Comparison of ENCODE assay signal across 29 cellular contexts in the genomic region with DNA sequence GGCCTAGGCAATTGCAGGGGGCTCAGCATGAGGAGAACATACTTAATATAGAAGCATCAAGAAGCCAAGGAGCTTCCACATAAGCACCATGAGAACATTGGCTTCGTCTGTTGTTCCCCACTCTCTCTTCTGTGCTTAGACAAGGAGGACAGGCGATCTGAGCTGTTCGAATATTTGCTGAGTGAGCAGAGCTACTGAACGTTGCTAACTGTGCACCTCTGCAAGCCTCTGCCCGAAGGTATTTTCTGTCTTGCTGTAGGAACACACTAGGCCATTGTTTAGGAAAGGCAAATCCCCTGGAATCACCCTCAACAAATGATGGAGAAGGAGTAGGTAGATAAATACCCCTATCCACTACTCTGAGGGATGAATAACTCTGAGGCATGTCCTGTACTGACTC.
"Had no signal": no experiment of that assay in that cellular context is flagged by ENCODE, and none has a peak within 500 bp of the region (broad histone marks: within the 10 kb centered on the region; RNA-seq: fewer than 3 reads in every experiment).

No MANE protein-coding gene starts in this region.

- DNase-seq: natural killer cell; occipital lobe; ovary; psoas muscle; right cardiac atrium; spleen; stimulated activated CD4-positive, alpha-beta T cell treated with anti-CD3 and anti-CD28 coated beads, Interleukin-12 subunit alpha, Interleukin-12 subunit beta, amount 100 ng/mL, for 4 hours; stimulated activated CD4-positive, alpha-beta T cell treated with anti-CD3 and anti-CD28 coated beads, Interleukin-1b, Interleukin-23, amount 100 ng/mL, for 48 hours; stimulated activated CD4-positive, alpha-beta T cell treated with anti-CD3 and anti-CD28 coated beads, Interleukin-4, amount 100 ng/mL, for 1 hour; stimulated activated CD4-positive, alpha-beta T cell treated with anti-CD3 and anti-CD28 coated beads, Interleukin-4, amount 100 ng/mL, for 4 hours; stimulated activated CD8-positive, alpha-beta memory T cell treated with anti-CD3 and anti-CD28 coated beads, Interleukin-4, amount 100 ng/mL, for 48 hours; stimulated activated naive CD4-positive, alpha-beta T cell; stimulated activated naive CD8-positive, alpha-beta T cell treated with anti-CD3 and anti-CD28 coated beads, Interleukin-15, amount 100 ng/mL, for 72 hours; tibial artery; upper lobe of right lung; uterus had no signal

- H3K27ac Mint-ChIP-seq: natural killer cell; nephron; neural progenitor cell; progenitor cell of endocrine pancreas; stimulated activated memory B cell treated with anti-CD40 and anti-IgM and Interleukin-4, amounts not matched to agents 10 μg/mL and 1 μg/mL and 100 μg/mL, for 72 hours; stimulated activated naive CD8-positive, alpha-beta T cell treated with anti-CD3 and anti-CD28 coated beads, Interleukin-15, amount 100 ng/mL, for 72 hours; type B pancreatic cell had no signal

- ATAC-seq: natural killer cell; psoas muscle; right cardiac atrium; sciatic nerve; stimulated activated memory B cell treated with anti-CD40 and anti-IgM and Interleukin-4, amounts not matched to agents 10 μg/mL and 1 μg/mL and 100 μg/mL, for 72 hours; stimulated activated naive CD8-positive, alpha-beta T cell treated with anti-CD3 and anti-CD28 coated beads, Interleukin-15, amount 100 ng/mL, for 72 hours; stimulated activated naive CD8-positive, alpha-beta T cell treated with anti-CD3 and anti-CD28 coated beads, Interleukin-15, Interleukin-2, amounts not matched to agents 100 U/mL and 50 U/mL, for 24 hours; upper lobe of right lung had no signal

- H3K36me3 Mint-ChIP-seq: natural killer cell; stimulated activated memory B cell treated with anti-CD40 and anti-IgM and Interleukin-4, amounts not matched to agents 10 μg/mL and 1 μg/mL and 100 μg/mL, for 72 hours; type B pancreatic cell had no signal

- H3K27me3 Mint-ChIP-seq: progenitor cell of endocrine pancreas; stimulated activated memory B cell treated with anti-CD40 and anti-IgM and Interleukin-4, amounts not matched to agents 10 μg/mL and 1 μg/mL and 100 μg/mL, for 72 hours; stimulated activated naive CD8-positive, alpha-beta T cell treated with anti-CD3 and anti-CD28 coated beads, Interleukin-15, amount 100 ng/mL, for 72 hours had no signal

- H3K4me1 ChIP-seq: parathyroid adenoma, psoas muscle, spleen, suprapubic skin, testis, tibial artery, transverse colon, upper lobe of right lung, uterus had no signal

- H3K9me3 ChIP-seq: ovary, psoas muscle, spleen, suprapubic skin, testis, tibial artery, transverse colon, upper lobe of right lung, uterus had no signal

- H3K4me3 Mint-ChIP-seq: natural killer cell; nephron; neural progenitor cell; stimulated activated memory B cell treated with anti-CD40 and anti-IgM and Interleukin-4, amounts not matched to agents 10 μg/mL and 1 μg/mL and 100 μg/mL, for 72 hours; stimulated activated naive CD8-positive, alpha-beta T cell treated with anti-CD3 and anti-CD28 coated beads, Interleukin-15, amount 100 ng/mL, for 72 hours; type B pancreatic cell had no signal

- H3K4me3 ChIP-seq: neural progenitor cell, ovary, psoas muscle, skin epidermis, smooth muscle cell, spleen, suprapubic skin, testis, tibial artery, transverse colon, upper lobe of right lung, uterus had no signal

- H3K36me3 ChIP-seq: neural progenitor cell, ovary, spleen, suprapubic skin, tibial artery, transverse colon, upper lobe of right lung, uterus had no signal

- H3K4me1 Mint-ChIP-seq: natural killer cell; nephron; stimulated activated memory B cell treated with anti-CD40 and anti-IgM and Interleukin-4, amounts not matched to agents 10 μg/mL and 1 μg/mL and 100 μg/mL, for 72 hours; stimulated activated naive CD8-positive, alpha-beta T cell treated with anti-CD3 and anti-CD28 coated beads, Interleukin-15, amount 100 ng/mL, for 72 hours had no signal

- H2AFZ ChIP-seq: neural progenitor cell, parathyroid adenoma had no signal

- H3K9me3 Mint-ChIP-seq: nephron, neural progenitor cell, type B pancreatic cell had no signal

- H3K4me2 ChIP-seq: neural progenitor cell, smooth muscle cell had no signal

- H3K27me3 ChIP-seq: neural progenitor cell, ovary, spleen, suprapubic skin, testis, tibial artery, transverse colon, upper lobe of right lung, uterus had no signal

- H3K79me2 ChIP-seq: parathyroid adenoma had no signal

- H3K27ac ChIP-seq: neural progenitor cell, ovary, parathyroid adenoma, psoas muscle, skin epidermis, spleen, suprapubic skin, testis, tibial artery, transverse colon, upper lobe of right lung, uterus had no signal
